In genomic region chr18:72086421-72086820, GRCh38 we compare ENCODE assay signal across 1 cellular context.
TF ChIP-seq lines count a peak whose summit lies in the region.

No MANE protein-coding gene starts in this region.

TF ChIP-seq in IMR-90, 13 proteins besides CTCF, POLR2A, EP300 and RAD21 (continued from another document):
- TF ChIP-seq NFE2L2 (IDR thresholded peaks at IDR 0.05; ENCODE audit: low read depth, low read length): no peak
- no peak for TF ChIP-seq CHD1 (IDR thresholded peaks at IDR 0.05; ENCODE audit: low read depth, low read length)
- no peak for TF ChIP-seq RCOR1 (IDR thresholded peaks at IDR 0.05; ENCODE audit: insufficient replicate concordance, low read length)
- no peak for TF ChIP-seq FOS (IDR thresholded peaks at IDR 0.05; ENCODE audit: low read depth, low read length)
- no peak for TF ChIP-seq MAZ (IDR thresholded peaks at IDR 0.05; ENCODE audit: borderline replicate concordance, low read depth, low read length)
